ENCODE assay signal across 13 cellular contexts in genomic region chr12:49627752-49628360, GRCh38. TPM values are rescaled to one million over a fixed set of nuclear protein-coding genes. Genes with fewer than 3 reads are reported as not detected.
DNase-seq lines count a peak whose midpoint lies in the region; ATAC-seq and TF ChIP-seq lines count a peak whose summit lies in the region.
"Had no signal": no experiment of that assay in that cellular context is flagged by ENCODE, and none has a peak within 500 bp of the region (broad histone marks: within the 10 kb centered on the region; RNA-seq: fewer than 3 reads in every experiment).

No MANE protein-coding gene starts in this region.

- no peak for ATAC-seq in GM21528 (IDR thresholded peaks at IDR 0.05; ENCODE audit: low FRiP score, unreplicated experiment)
- ATAC-seq: gastroesophageal sphincter had no signal

- no peaks in the 10 kb centered on the region; the same call in 1 of the 2 replicates for H3K4me1 Mint-ChIP-seq in HFFc6 (ENCODE audit: low read depth)
- H3K4me1 Mint-ChIP-seq in mesothelial cell of epicardium: peaks cover 7% of the 10 kb centered on the region

- TF ChIP-seq CTCF in HFFc6 (IDR thresholded peaks at IDR 0.05) (no peak), astrocyte of the cerebellum (IDR thresholded peaks at IDR 0.05; ENCODE audit: low read depth, low read length, missing control alignments) (no peak), mesothelial cell of epicardium (IDR thresholded peaks at IDR 0.05; ENCODE audit: unreplicated experiment) (no peak)

- H3K9me3 Mint-ChIP-seq in HFFc6 (no peaks in the 10 kb centered on the region), mesothelial cell of epicardium (no peaks in the 10 kb centered on the region)
- H3K9me3 Mint-ChIP-seq: activated naive CD8-positive, alpha-beta T cell treated with anti-CD3 and anti-CD28 coated beads for 36 hours had no signal

- H3K27ac Mint-ChIP-seq in HFFc6: no peak overlapping the region; the same call in 1 of the 2 replicates
- H3K27ac Mint-ChIP-seq in mesothelial cell of epicardium: no peak overlapping the region
- H3K27ac Mint-ChIP-seq: activated naive CD8-positive, alpha-beta T cell treated with anti-CD3 and anti-CD28 coated beads for 36 hours had no signal

- in situ Hi-C loops in astrocyte of the cerebellum (cut with HindIII; ENCODE audit: low sequenced_read_pairs): no loop called here

- DNase-seq in AG08396 (ENCODE audit: low spot score): peak; percentile 60
- DNase-seq in HFFc6: peak; percentile 44
- peak; percentile 42 for DNase-seq in astrocyte of the cerebellum (ENCODE audit: low read depth)
- DNase-seq in iris pigment epithelial cell (ENCODE audit: low read depth): peak; percentile 43
- DNase-seq in NCI-H1417 treated with DMSO at 0.1 percent for 48 hours (lab: John Stamatoyannopoulos, UW): no peak
- DNase-seq in NCI-H187 treated with DMSO at 0.1 percent for 48 hours (lab: John Stamatoyannopoulos, UW): no peak
- DNase-seq in mesothelial cell of epicardium (ENCODE audit: low spot score in 2 of 2, unreplicated experiment in 2 of 2): no peak
- DNase-seq: activated CD8-positive, alpha-beta memory T cell treated with anti-CD3 and anti-CD28 coated beads, Interleukin-2, amount 50 U/mL, for 48 hours; activated naive CD8-positive, alpha-beta T cell treated with anti-CD3 and anti-CD28 coated beads for 36 hours; NCI-H2171; WERI-Rb-1 had no signal

- H3K36me3 Mint-ChIP-seq in HFFc6 (ENCODE audit: low read depth) (peaks cover 5% of the 10 kb centered on the region), mesothelial cell of epicardium (peaks cover 3% of the 10 kb centered on the region)
- H3K36me3 Mint-ChIP-seq: activated naive CD8-positive, alpha-beta T cell treated with anti-CD3 and anti-CD28 coated beads for 36 hours had no signal

- H3K4me3 ChIP-seq in astrocyte of the cerebellum (ENCODE audit: low read depth, low read length): no peak overlapping the region
- H3K4me3 ChIP-seq: gastroesophageal sphincter had no signal

- H3K4me3 Mint-ChIP-seq in HFFc6: no peak overlapping the region
- no peak overlapping the region for H3K4me3 Mint-ChIP-seq in mesothelial cell of epicardium
- H3K4me3 Mint-ChIP-seq: activated naive CD8-positive, alpha-beta T cell treated with anti-CD3 and anti-CD28 coated beads for 36 hours had no signal

- H3K27me3 Mint-ChIP-seq in HFFc6 (ENCODE audit: insufficient read depth) (peaks cover 4% of the 10 kb centered on the region; the same call in 1 of the 2 replicates), mesothelial cell of epicardium (ENCODE audit: low read depth) (no peaks in the 10 kb centered on the region)

RNA-seq across cellular contexts. Expression of gene PRPF40B, which starts 4.5 kb away (rescaled TPM):
- total RNA-seq in HFFc6 (2021; fragmentation: NEBNext Ultra II Directional; extraction: Animal tissue kit (Norgen Biotek cat#: 25700)): 10 to 100 TPM; 10.3 to 11.9 (median 11.2) TPM
- total RNA-seq in mesothelial cell of epicardium: 56.7 to 62.0 TPM (median 56.9 TPM) in 3 replicates

RNA-seq across cellular contexts. Expression of gene FAM186B, which starts 22.4 kb away (rescaled TPM):
- total RNA-seq in HFFc6 (2021; fragmentation: NEBNext Ultra II Directional; extraction: Animal tissue kit (Norgen Biotek cat#: 25700)): under 1 TPM; 0.21 to 0.46 (median 0.31) TPM
- total RNA-seq in mesothelial cell of epicardium: 0.29 to 0.50 TPM (median 0.40 TPM) in 3 replicates

RNA-seq across cellular contexts. Expression of gene MCRS1, which starts 59.9 kb away (rescaled TPM):
- total RNA-seq in HFFc6 (2021; fragmentation: NEBNext Ultra II Directional; extraction: Animal tissue kit (Norgen Biotek cat#: 25700)): 10 to 100 TPM; 46.2 to 59.8 (median 55.4) TPM
- total RNA-seq in mesothelial cell of epicardium: 65.6 to 72.4 TPM (median 68.1 TPM) in 3 replicates

Comparison
In these comparisons a context has a peak if more than half of its experiments do, and no peak if none do; other contexts are left out.
1. DNase-seq: peak in AG08396 (single experiment), HFFc6 (single experiment), astrocyte of the cerebellum (single experiment) and iris pigment epithelial cell (single experiment); none in NCI-H1417 treated with DMSO at 0.1 percent for 48 hours (single experiment), NCI-H187 treated with DMSO at 0.1 percent for 48 hours (single experiment) and mesothelial cell of epicardium (0 of 2).